In the genomic region with DNA sequence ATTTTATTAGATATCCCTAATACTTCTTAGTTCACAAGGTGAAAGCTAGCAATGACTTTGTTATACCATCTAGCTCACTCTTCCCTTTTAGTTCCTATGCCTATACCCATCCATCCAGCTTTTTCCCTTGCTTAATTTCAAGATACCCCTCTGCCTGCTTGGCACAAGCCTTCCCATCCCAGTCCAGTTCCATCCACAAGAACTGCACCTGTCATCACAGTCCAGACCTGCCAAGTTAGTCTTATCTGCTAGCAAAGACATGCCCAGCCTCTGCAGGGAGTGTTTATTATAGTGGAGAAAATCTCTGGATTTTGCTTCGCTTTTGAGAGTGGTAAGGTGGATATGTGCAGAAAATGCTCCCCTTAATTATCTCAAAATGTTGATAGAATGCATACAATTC, we compare ENCODE assay signal across 14 cellular contexts.
A peak's percentile ranks its signal among the peaks of the same experiment; 100 is the strongest.
DNase-seq lines count a peak whose midpoint lies in the region; ATAC-seq lines count a peak whose summit lies in the region.
"Had no signal": no experiment of that assay in that cellular context is flagged by ENCODE, and none has a peak within 500 bp of the region (broad histone marks: within the 10 kb centered on the region; RNA-seq: fewer than 3 reads in every experiment).

No MANE protein-coding gene starts in this region.

- ATAC-seq in activated naive CD8-positive, alpha-beta T cell treated with anti-CD3 and anti-CD28 coated beads, Interleukin-2, amount 50 U/mL, for 24 hours, result no peak
- no peak for ATAC-seq in stimulated activated memory B cell treated with anti-CD40 and anti-IgM and Interleukin-4, amounts not matched to agents 10 μg/mL and 1 μg/mL and 100 μg/mL, for 72 hours
- ATAC-seq in left lobe of liver, result no peak
- ATAC-seq: A549, HCT116 had no signal

- H3K27me3 Mint-ChIP-seq in activated naive CD8-positive, alpha-beta T cell treated with anti-CD3 and anti-CD28 coated beads, Interleukin-2, amount 50 U/mL, for 24 hours, result peaks cover 2% of the 10 kb centered on the region
- H3K27me3 Mint-ChIP-seq in activated naive CD8-positive, alpha-beta T cell treated with anti-CD3 and anti-CD28 coated beads for 36 hours, result no peaks in the 10 kb centered on the region
- H3K27me3 Mint-ChIP-seq in stimulated activated memory B cell treated with anti-CD40 and anti-IgM and Interleukin-4, amounts not matched to agents 10 μg/mL and 1 μg/mL and 100 μg/mL, for 72 hours, result no peaks in the 10 kb centered on the region

- H3K27ac Mint-ChIP-seq in activated naive CD8-positive, alpha-beta T cell treated with anti-CD3 and anti-CD28 coated beads, Interleukin-2, amount 50 U/mL, for 24 hours, result peak overlapping the region; percentile 89
- H3K27ac Mint-ChIP-seq in activated naive CD8-positive, alpha-beta T cell treated with anti-CD3 and anti-CD28 coated beads for 36 hours, result no peak overlapping the region
- peak overlapping the region; percentile 79 for H3K27ac Mint-ChIP-seq in stimulated activated memory B cell treated with anti-CD40 and anti-IgM and Interleukin-4, amounts not matched to agents 10 μg/mL and 1 μg/mL and 100 μg/mL, for 72 hours

- H3K4me1 Mint-ChIP-seq in activated naive CD8-positive, alpha-beta T cell treated with anti-CD3 and anti-CD28 coated beads, Interleukin-2, amount 50 U/mL, for 24 hours, result peaks cover 51% of the 10 kb centered on the region
- peaks cover 40% of the 10 kb centered on the region for H3K4me1 Mint-ChIP-seq in activated naive CD8-positive, alpha-beta T cell treated with anti-CD3 and anti-CD28 coated beads for 36 hours
- H3K4me1 Mint-ChIP-seq in stimulated activated memory B cell treated with anti-CD40 and anti-IgM and Interleukin-4, amounts not matched to agents 10 μg/mL and 1 μg/mL and 100 μg/mL, for 72 hours, result peaks cover 47% of the 10 kb centered on the region

- no peak for DNase-seq in activated naive CD8-positive, alpha-beta T cell treated with anti-CD3 and anti-CD28 coated beads, Interleukin-2, amount 50 U/mL, for 24 hours
- no peak for DNase-seq in activated naive CD8-positive, alpha-beta T cell treated with anti-CD3 and anti-CD28 coated beads for 36 hours
- DNase-seq in NCI-H446 treated with DMSO at 0.1 percent for 48 hours (lab: John Stamatoyannopoulos, UW), result peak; percentile 39
- peak; percentile 83 for DNase-seq in cerebellum (ENCODE audit: low spot score)
- DNase-seq in left lobe of liver (ENCODE audit: low spot score), result no peak
- no peak for DNase-seq in LoVo (ENCODE audit: low spot score)
- DNase-seq: DMS79, NCI-H1048, NCI-H187, NCI-H524, SJCRH30 had no signal

- peaks cover 8% of the 10 kb centered on the region for H3K36me3 Mint-ChIP-seq in activated naive CD8-positive, alpha-beta T cell treated with anti-CD3 and anti-CD28 coated beads, Interleukin-2, amount 50 U/mL, for 24 hours (ENCODE audit: low read depth)
- H3K36me3 Mint-ChIP-seq in activated naive CD8-positive, alpha-beta T cell treated with anti-CD3 and anti-CD28 coated beads for 36 hours, result peaks cover 19% of the 10 kb centered on the region
- H3K36me3 Mint-ChIP-seq in stimulated activated memory B cell treated with anti-CD40 and anti-IgM and Interleukin-4, amounts not matched to agents 10 μg/mL and 1 μg/mL and 100 μg/mL, for 72 hours, result peaks cover 33% of the 10 kb centered on the region

- peaks cover 4% of the 10 kb centered on the region for H3K9me3 Mint-ChIP-seq in activated naive CD8-positive, alpha-beta T cell treated with anti-CD3 and anti-CD28 coated beads, Interleukin-2, amount 50 U/mL, for 24 hours
- peaks cover 12% of the 10 kb centered on the region for H3K9me3 Mint-ChIP-seq in activated naive CD8-positive, alpha-beta T cell treated with anti-CD3 and anti-CD28 coated beads for 36 hours
- H3K9me3 Mint-ChIP-seq in stimulated activated memory B cell treated with anti-CD40 and anti-IgM and Interleukin-4, amounts not matched to agents 10 μg/mL and 1 μg/mL and 100 μg/mL, for 72 hours, result peaks cover 7% of the 10 kb centered on the region

- no peak overlapping the region for H3K4me3 Mint-ChIP-seq in activated naive CD8-positive, alpha-beta T cell treated with anti-CD3 and anti-CD28 coated beads, Interleukin-2, amount 50 U/mL, for 24 hours
- no peak overlapping the region for H3K4me3 Mint-ChIP-seq in activated naive CD8-positive, alpha-beta T cell treated with anti-CD3 and anti-CD28 coated beads for 36 hours
- H3K4me3 Mint-ChIP-seq in stimulated activated memory B cell treated with anti-CD40 and anti-IgM and Interleukin-4, amounts not matched to agents 10 μg/mL and 1 μg/mL and 100 μg/mL, for 72 hours, result no peak overlapping the region

Comparison
In these comparisons a context has a peak if more than half of its experiments do, and no peak if none do; other contexts are left out.
1. DNase-seq: peak in NCI-H446 treated with DMSO at 0.1 percent for 48 hours (single experiment) and cerebellum (single experiment); none in activated naive CD8-positive, alpha-beta T cell treated with anti-CD3 and anti-CD28 coated beads, Interleukin-2, amount 50 U/mL, for 24 hours (single experiment), activated naive CD8-positive, alpha-beta T cell treated with anti-CD3 and anti-CD28 coated beads for 36 hours (single experiment), left lobe of liver (single experiment) and LoVo (single experiment).